Comparison of ENCODE assay signal across 11 cellular contexts in the genomic region with DNA sequence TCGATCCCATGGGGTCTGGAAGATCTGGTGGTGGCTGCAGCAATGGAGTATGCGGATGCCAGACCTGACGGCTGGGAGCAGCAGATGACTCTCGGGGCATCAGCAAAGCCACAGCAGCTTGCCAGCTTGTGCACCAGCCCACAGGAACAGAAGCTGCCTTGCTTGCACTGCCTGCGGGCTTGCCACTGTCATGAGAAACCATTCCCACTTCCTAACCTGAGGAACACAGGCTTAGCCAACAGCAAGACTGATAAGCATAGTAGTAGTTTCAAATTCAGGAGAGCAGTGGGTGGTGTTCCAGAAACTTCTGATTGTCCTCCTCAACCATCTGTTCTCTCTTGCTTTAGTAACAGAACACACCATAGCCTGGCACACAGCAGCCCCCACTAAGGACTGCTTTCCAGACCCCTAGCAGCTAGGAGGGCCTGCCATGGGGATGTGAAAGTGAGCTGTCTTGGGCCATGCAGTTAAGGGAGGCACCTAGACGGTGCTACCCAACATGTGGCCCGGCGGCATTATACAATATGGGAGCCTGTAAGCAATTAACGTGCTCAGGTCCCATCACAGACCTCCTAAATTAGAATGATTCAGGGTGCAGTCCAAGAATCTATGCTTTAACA. TPM values are rescaled to one million over a fixed set of nuclear protein-coding genes. Genes with fewer than 3 reads are reported as not detected.
DNase-seq lines count a peak whose midpoint lies in the region; ATAC-seq and TF ChIP-seq lines count a peak whose summit lies in the region.
"Had no signal": no experiment of that assay in that cellular context is flagged by ENCODE, and none has a peak within 500 bp of the region (broad histone marks: within the 10 kb centered on the region; RNA-seq: fewer than 3 reads in every experiment).

No MANE protein-coding gene starts in this region.

- no peaks in the 10 kb centered on the region for H3K9me3 ChIP-seq in MM.1S (replicated peaks; ENCODE audit: insufficient read depth, low read length)
- no peaks in the 10 kb centered on the region for H3K9me3 ChIP-seq in naive thymus-derived CD4-positive, alpha-beta T cell (ENCODE audit: control insufficient read depth in 2 of 3, low read length in 3 of 3)

- H4K20me1 ChIP-seq in MM.1S (ENCODE audit: insufficient read depth, low read length): no peaks in the 10 kb centered on the region

- H3K79me2 ChIP-seq in MM.1S (ENCODE audit: low read length): peaks cover 94% of the 10 kb centered on the region

- intact Hi-C loops in naive thymus-derived CD4-positive, alpha-beta T cell (cut with micrococcal nuclease): no loop called here

- H3K27me3 Mint-ChIP-seq in chondrocyte (ENCODE audit: low read depth): no peaks in the 10 kb centered on the region
- no peaks in the 10 kb centered on the region for H3K27me3 Mint-ChIP-seq in naive thymus-derived CD4-positive, alpha-beta T cell

- no peaks in the 10 kb centered on the region for H3K27me3 ChIP-seq in MM.1S (replicated peaks; ENCODE audit: insufficient read depth, low read length)
- no peaks in the 10 kb centered on the region for H3K27me3 ChIP-seq in naive thymus-derived CD4-positive, alpha-beta T cell (ENCODE audit: control insufficient read depth in 2 of 2, insufficient read depth in 2 of 2, low read length in 2 of 2)

- POLR2A ChIA-PET in naive thymus-derived CD4-positive, alpha-beta T cell (lab: Charles Lee): interaction anchor here (11.2 kb wide), 1 partner anchor 12 kb away, joined by 223 read pairs; no protein-coding TSS in a partner anchor

- DNase-seq in Ammon's horn (ENCODE audit: low spot score) (peak; percentile 71), MM.1S (no peak), chondrocyte (ENCODE audit: low spot score) (no peak), T-helper 9 cell (no peak), mesenteric fat pad (ENCODE audit: low spot score) (no peak)
- no peak for DNase-seq in naive thymus-derived CD4-positive, alpha-beta T cell
- no peak for DNase-seq in stimulated activated CD8-positive, alpha-beta memory T cell treated with anti-CD3 and anti-CD28 coated beads, Interleukin-4, amount 100 ng/mL, for 48 hours
- DNase-seq: NCI-H1092 treated with DMSO at 0.1 percent for 48 hours, SIG-M5 had no signal

- H3K9me2 ChIP-seq in MM.1S (replicated peaks; ENCODE audit: insufficient read depth, low read length): no peaks in the 10 kb centered on the region

- no peak overlapping the region for H3K9ac ChIP-seq in MM.1S (ENCODE audit: low read length)
- H3K9ac ChIP-seq: parathyroid adenoma had no signal

- no peak overlapping the region for H3K4me3 Mint-ChIP-seq in chondrocyte (ENCODE audit: unreplicated experiment)
- H3K4me3 Mint-ChIP-seq in naive thymus-derived CD4-positive, alpha-beta T cell: peak overlapping the region in 9 of 10 donors; percentile 22 to 88 (median 66)

- peaks cover 70% of the 10 kb centered on the region for H3K4me1 ChIP-seq in MM.1S (ENCODE audit: low read length)
- H3K4me1 ChIP-seq in naive thymus-derived CD4-positive, alpha-beta T cell (ENCODE audit: control insufficient read depth in 2 of 2, insufficient read depth in 2 of 2, low read length in 2 of 2): peaks cover 49 to 85% of the 10 kb centered on the region in 2 donors

- no peak overlapping the region for H3K4me3 ChIP-seq in MM.1S (ENCODE audit: low read length)
- H3K4me3 ChIP-seq in naive thymus-derived CD4-positive, alpha-beta T cell (ENCODE audit: low read length): no peak overlapping the region

- H3K4me1 Mint-ChIP-seq in chondrocyte (ENCODE audit: low read depth): peaks cover 82% of the 10 kb centered on the region
- peaks cover 72 to 95% (median 92%) of the 10 kb centered on the region in 7 donors for H3K4me1 Mint-ChIP-seq in naive thymus-derived CD4-positive, alpha-beta T cell

- peaks cover 2% of the 10 kb centered on the region for H3K36me3 Mint-ChIP-seq in chondrocyte (ENCODE audit: low read depth)
- H3K36me3 Mint-ChIP-seq in naive thymus-derived CD4-positive, alpha-beta T cell: peaks cover 5 to 27% (median 18%) of the 10 kb centered on the region in 5 donors

- peak overlapping the region; percentile 81 for H3K27ac Mint-ChIP-seq in chondrocyte (ENCODE audit: unreplicated experiment)
- H3K27ac Mint-ChIP-seq in naive thymus-derived CD4-positive, alpha-beta T cell: peak overlapping the region; percentile 51 to 94 (median 86)

- H3K4me2 ChIP-seq in MM.1S (ENCODE audit: low read depth, low read length): peak overlapping the region; percentile 85

- H3K27ac ChIP-seq in MM.1S (ENCODE audit: low read length): peak overlapping the region; percentile 98; the same call in 1 of the 2 replicates
- H3K27ac ChIP-seq in naive thymus-derived CD4-positive, alpha-beta T cell (ENCODE audit: low read depth, low read length): peak overlapping the region; percentile 62
- H3K27ac ChIP-seq: parathyroid adenoma had no signal

- peaks cover under 1% of the 10 kb centered on the region for H3K9me3 Mint-ChIP-seq in chondrocyte (ENCODE audit: low read depth)
- peaks cover 0 to under 1% (median 0%) of the 10 kb centered on the region in 11 donors for H3K9me3 Mint-ChIP-seq in naive thymus-derived CD4-positive, alpha-beta T cell

- CTCF ChIA-PET in naive thymus-derived CD4-positive, alpha-beta T cell (lab: Charles Lee): no interaction called here

- no peak for TF ChIP-seq CTCF in MM.1S (IDR thresholded peaks at IDR 0.05; ENCODE audit: low read length)
- TF ChIP-seq CTCF in chondrocyte (IDR thresholded peaks at IDR 0.05): no peak

- H2AFZ ChIP-seq in MM.1S (ENCODE audit: low read length): no peak overlapping the region
- H2AFZ ChIP-seq: parathyroid adenoma had no signal

- H3F3A ChIP-seq in MM.1S (ENCODE audit: insufficient read depth, low read length): peaks cover 49% of the 10 kb centered on the region

- no peak for ATAC-seq in naive thymus-derived CD4-positive, alpha-beta T cell
- ATAC-seq in HG03175 (IDR thresholded peaks at IDR 0.05; ENCODE audit: unreplicated experiment): no peak

- no peaks in the 10 kb centered on the region for H3K36me3 ChIP-seq in MM.1S (replicated peaks; ENCODE audit: insufficient read depth, low read length)
- H3K36me3 ChIP-seq in naive thymus-derived CD4-positive, alpha-beta T cell (ENCODE audit: control insufficient read depth in 2 of 3, insufficient read depth in 3 of 3, low read length in 3 of 3): peaks cover 0 to 17% (median 7%) of the 10 kb centered on the region in 3 experiments

RNA-seq across cellular contexts. Expression of a gene that starts 7.3 kb away (rescaled TPM):
- 98.0 to 139 TPM (median 133 TPM) in 3 replicates for total RNA-seq in chondrocyte
- 100 to 1,000 TPM; 189 to 247 (median 231) TPM for total RNA-seq in naive thymus-derived CD4-positive, alpha-beta T cell
- 100 to 1,000 TPM; 212 to 278 TPM for polyA plus RNA-seq in naive thymus-derived CD4-positive, alpha-beta T cell
- 456 TPM for total RNA-seq in mesenteric fat pad
